In genomic region chr2:119106301-119106897, GRCh38 we compare ENCODE assay signal across 1 cellular context.
A peak's percentile ranks its signal among the peaks of the same experiment; 100 is the strongest.
TF ChIP-seq lines count a peak whose summit lies in the region.

No MANE protein-coding gene starts in this region.

TF ChIP-seq in HepG2, 621 proteins besides CTCF, POLR2A, EP300 and RAD21 (continued from another document and continues in another):
- TF ChIP-seq JUND (CRISPR knock-in tag; IDR thresholded peaks at IDR 0.05) (no peak), CHD4 (IDR thresholded peaks at IDR 0.05; ENCODE audit: borderline replicate concordance, low read length) (no peak), CHD2 (IDR thresholded peaks at IDR 0.05; ENCODE audit: low read depth, low read length) (no peak), ZNF142 (CRISPR knock-in tag; IDR thresholded peaks at IDR 0.05) (0 out of 2 replicates have a peak, but pooled peaks have one; percentile 60), BCL3 (CRISPR knock-in tag; IDR thresholded peaks at IDR 0.05) (no peak), KAT8 (CRISPR knock-in tag; IDR thresholded peaks at IDR 0.05) (no peak), CENPX (CRISPR knock-in tag; IDR thresholded peaks at IDR 0.05) (no peak), MXI1 (IDR thresholded peaks at IDR 0.05; ENCODE audit: borderline replicate concordance, low read depth, low read length) (no peak), SOX5 (CRISPR knock-in tag; IDR thresholded peaks at IDR 0.05; ENCODE audit: borderline replicate concordance) (peak; percentile 16; the same call in 1 of the 2 replicates), ZNF607 (CRISPR knock-in tag; IDR thresholded peaks at IDR 0.05; ENCODE audit: borderline replicate concordance) (no peak), ZNF326 (CRISPR knock-in tag; IDR thresholded peaks at IDR 0.05; ENCODE audit: borderline replicate concordance) (no peak), FOXO4 (CRISPR knock-in tag; conservative IDR thresholded peaks at IDR 0.05) (no peak), SNAPC4 (CRISPR knock-in tag; IDR thresholded peaks at IDR 0.05) (no peak), PAXIP1 (CRISPR knock-in tag; conservative IDR thresholded peaks at IDR 0.05) (no peak), NCOA2 (CRISPR knock-in tag; IDR thresholded peaks at IDR 0.05) (peak; percentile 46; the same call in 1 of the 2 replicates), SKI (IDR thresholded peaks at IDR 0.05; ENCODE audit: partially characterized antibody) (no peak), ZNF20 (CRISPR knock-in tag; IDR thresholded peaks at IDR 0.05) (no peak), ZFP37 (CRISPR knock-in tag; IDR thresholded peaks at IDR 0.05; ENCODE audit: borderline replicate concordance) (no peak; the same call in 1 of the 2 replicates), ZNF597 (CRISPR knock-in tag; IDR thresholded peaks at IDR 0.05) (no peak), PTBP1 (IDR thresholded peaks at IDR 0.05; ENCODE audit: low read depth, low read length, poor library complexity, severe bottlenecking) (no peak), POLR2AphosphoS2 (IDR thresholded peaks at IDR 0.05; ENCODE audit: low read depth, low read length) (no peak), ZNF331 (CRISPR knock-in tag; IDR thresholded peaks at IDR 0.05) (peak; percentile 66), ZBTB21 (CRISPR knock-in tag; IDR thresholded peaks at IDR 0.05) (no peak), RARG (CRISPR knock-in tag; IDR thresholded peaks at IDR 0.05; ENCODE audit: low read depth) (no peak), ZBTB38 (CRISPR knock-in tag; IDR thresholded peaks at IDR 0.05) (no peak), HNRNPH1 (optimal IDR thresholded peaks at IDR 0.05; ENCODE audit: low read depth, low read length) (no peak), ZBTB33 (CRISPR knock-in tag; IDR thresholded peaks at IDR 0.05) (no peak), ZNF3 (CRISPR knock-in tag; IDR thresholded peaks at IDR 0.05) (no peak), ZNF510 (CRISPR knock-in tag; IDR thresholded peaks at IDR 0.05; ENCODE audit: low read depth) (no peak), TRAFD1 (CRISPR knock-in tag; IDR thresholded peaks at IDR 0.05; ENCODE audit: borderline replicate concordance) (no peak), ZNF230 (CRISPR knock-in tag; IDR thresholded peaks at IDR 0.05) (no peak), TBL1XR1 (IDR thresholded peaks at IDR 0.05; ENCODE audit: borderline replicate concordance, low read length, partially characterized antibody) (no peak), FOXK2 (IDR thresholded peaks at IDR 0.05) (no peak), CBX1 (IDR thresholded peaks at IDR 0.05; ENCODE audit: low read depth) (no peak), ISX (CRISPR knock-in tag; conservative IDR thresholded peaks at IDR 0.05) (no peak), SMAD3 (CRISPR knock-in tag; IDR thresholded peaks at IDR 0.05) (no peak)
